32 cellular contexts compared by ENCODE assay signal in the genomic region with DNA sequence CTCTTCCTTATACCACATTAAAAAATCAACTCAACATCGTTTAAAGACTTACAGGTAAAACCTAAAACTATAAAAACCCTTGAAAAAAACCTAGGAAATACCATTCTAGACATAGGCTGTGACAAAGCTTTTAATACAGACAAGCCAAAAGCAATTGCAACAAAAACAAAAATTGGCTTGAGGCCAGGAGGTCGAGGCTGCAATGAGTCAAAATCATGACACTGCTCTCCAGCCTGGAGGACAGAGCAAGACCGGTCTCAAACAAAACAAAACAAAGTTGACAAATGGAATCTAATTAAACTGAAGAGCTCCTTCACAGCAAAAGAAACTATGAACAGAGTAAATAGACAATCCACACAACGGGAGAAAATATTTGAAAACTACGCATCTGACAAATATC.
A peak's percentile ranks its signal among the peaks of the same experiment; 100 is the strongest.
DNase-seq lines count a peak whose midpoint lies in the region; ATAC-seq and TF ChIP-seq lines count a peak whose summit lies in the region.
"Had no signal": no experiment of that assay in that cellular context is flagged by ENCODE, and none has a peak within 500 bp of the region (broad histone marks: within the 10 kb centered on the region; RNA-seq: fewer than 3 reads in every experiment).

No MANE protein-coding gene starts in this region.

- peak; percentile 4 for DNase-seq in DMS153 (lab: John Stamatoyannopoulos, UW)
- no peak for DNase-seq in DMS153 treated with DMSO at 0.1 percent for 48 hours (lab: John Stamatoyannopoulos, UW; ENCODE audit: unreplicated experiment)
- peak; percentile 64 for DNase-seq in NCI-H2029 treated with DMSO at 0.1 percent for 48 hours (lab: John Stamatoyannopoulos, UW)
- DNase-seq in PC-3, result peak; percentile 50
- peak; percentile 31 for DNase-seq in fibroblast of villous mesenchyme (ENCODE audit: low read depth)
- DNase-seq in activated effector memory CD4-positive, alpha-beta T cell treated with Interleukin-2 at 50 U/mL for 16 hours, result no peak
- DNase-seq: activated CD4-positive, alpha-beta T cell treated with anti-CD3 and anti-CD28 coated beads for 4 hours; activated T-cell treated with anti-CD3 and anti-CD28 coated beads for 4 hours; aorta; C1 segment of cervical spinal cord; colonic mucosa; effector CD8-positive, alpha-beta T cell; GM23248; heart left ventricle; islet precursor cell; left ventricle myocardium inferior; mesendoderm; NCI-H1694 treated with DMSO at 0.1 percent for 48 hours; NCI-H226; stimulated activated CD4-positive, alpha-beta T cell treated with anti-CD3 and anti-CD28 coated beads, Interleukin-1b, Interleukin-23, amount 100 ng/mL, for 48 hours; stimulated activated naive CD4-positive, alpha-beta T cell treated with Interleukin-2 at 50 U/mL for 16 hours; T-helper 9 cell; upper lobe of right lung had no signal

- no peaks in the 10 kb centered on the region for H3F3A ChIP-seq in PC-3 (ENCODE audit: low read length, unreplicated experiment)

- H3K4me2 ChIP-seq in PC-3 (ENCODE audit: low read length), result no peak overlapping the region

- no peaks in the 10 kb centered on the region for H4K20me1 ChIP-seq in PC-3 (ENCODE audit: low read length)

- no TSS peak for BruUV-seq in PC-3 (replicated peaks; lab: Mats Ljungman, UMichigan)

- H3K4me1 ChIP-seq in PC-3 (ENCODE audit: insufficient read depth, low read length), result no peaks in the 10 kb centered on the region
- H3K4me1 ChIP-seq: colonic mucosa, foreskin keratinocyte, heart left ventricle, left ventricle myocardium inferior, parathyroid adenoma, right atrium auricular region, upper lobe of right lung had no signal

- no peaks in the 10 kb centered on the region for H3K27me3 ChIP-seq in PC-3 (ENCODE audit: low read length)
- H3K27me3 ChIP-seq: colonic mucosa, foreskin keratinocyte, heart left ventricle, right atrium auricular region, upper lobe of right lung had no signal

- no peaks in the 10 kb centered on the region for H3K79me2 ChIP-seq in PC-3 (ENCODE audit: low read length)
- H3K79me2 ChIP-seq: parathyroid adenoma had no signal

- CTCF ChIA-PET in PC-3 (lab: Charles Lee), result no interaction called here

- H3K4me3 ChIP-seq in PC-3 (ENCODE audit: low read length) (no peak overlapping the region), fibroblast of villous mesenchyme (ENCODE audit: low read depth, low read length) (no peak overlapping the region)
- H3K4me3 ChIP-seq: colonic mucosa, GM23248, heart left ventricle, left ventricle myocardium inferior, right atrium auricular region, upper lobe of right lung had no signal

- no peak for TF ChIP-seq CTCF in PC-3 (conservative IDR thresholded peaks at IDR 0.05; ENCODE audit: low read depth, low read length)
- no peak for TF ChIP-seq CTCF in fibroblast of villous mesenchyme (IDR thresholded peaks at IDR 0.05; ENCODE audit: insufficient read depth, low read depth, low read length)

- H3K9me2 ChIP-seq in PC-3 (replicated peaks; ENCODE audit: low read length), result no peaks in the 10 kb centered on the region

- POLR2A ChIA-PET in PC-3 (lab: Charles Lee; ENCODE audit: unreplicated experiment), result no interaction called here

- H2AFZ ChIP-seq in PC-3 (ENCODE audit: low read length), result no peak overlapping the region
- H2AFZ ChIP-seq: GM23248, parathyroid adenoma had no signal

- H3K36me3 ChIP-seq in PC-3 (ENCODE audit: low read depth, low read length), result no peaks in the 10 kb centered on the region
- H3K36me3 ChIP-seq: colonic mucosa, heart left ventricle, left ventricle myocardium inferior, right atrium auricular region, upper lobe of right lung had no signal

- intact Hi-C loops in PC-3 (cut with micrococcal nuclease), result no loop called here

- H3K27ac ChIP-seq in PC-3 (ENCODE audit: low read length), result no peak overlapping the region
- H3K27ac ChIP-seq: 22Rv1, colonic mucosa, foreskin keratinocyte, GM23248, heart left ventricle, left ventricle myocardium inferior, parathyroid adenoma, right atrium auricular region, upper lobe of right lung, VCaP had no signal

- H3K9ac ChIP-seq in PC-3 (ENCODE audit: low read length), result no peak overlapping the region
- H3K9ac ChIP-seq: GM23248, parathyroid adenoma had no signal

- ATAC-seq in PC-3, result no peak
- ATAC-seq in HG03354 (IDR thresholded peaks at IDR 0.05; ENCODE audit: poor library complexity, severe bottlenecking, unreplicated experiment), result no peak
- no peak for ATAC-seq in GM18861 (IDR thresholded peaks at IDR 0.05; ENCODE audit: unreplicated experiment)
- ATAC-seq: activated naive CD4-positive, alpha-beta T cell treated with anti-CD3 and anti-CD28 coated beads, Interleukin-2, amount 50 U/mL, for 72 hours; foreskin keratinocyte; heart left ventricle; Right ventricle myocardium inferior; upper lobe of right lung had no signal

- no peaks in the 10 kb centered on the region for H3K9me3 ChIP-seq in PC-3 (ENCODE audit: low read length)
- H3K9me3 ChIP-seq: colonic mucosa, upper lobe of right lung had no signal

Comparison
In these comparisons a context has a peak if more than half of its experiments do, and no peak if none do; other contexts are left out.
1. DNase-seq: peak in DMS153 (single experiment), NCI-H2029 treated with DMSO at 0.1 percent for 48 hours (single experiment), PC-3 (single experiment) and fibroblast of villous mesenchyme (single experiment); none in DMS153 treated with DMSO at 0.1 percent for 48 hours (single experiment) and activated effector memory CD4-positive, alpha-beta T cell treated with Interleukin-2 at 50 U/mL for 16 hours (single experiment).